Comparison of ENCODE assay signal across 17 cellular contexts in genomic region chr15:62740141-62741004, GRCh38.
DNase-seq lines count a peak whose midpoint lies in the region; ATAC-seq and TF ChIP-seq lines count a peak whose summit lies in the region.
"Had no signal": no experiment of that assay in that cellular context is flagged by ENCODE, and none has a peak within 500 bp of the region (broad histone marks: within the 10 kb centered on the region; RNA-seq: fewer than 3 reads in every experiment).

No MANE protein-coding gene starts in this region.

- WGBS in mesendoderm (ENCODE audit: extremely low coverage, insufficient coverage, low lambda C conversion rate): no CpG with 5 or more reads among the region's 15 CpGs

- no peaks in the 10 kb centered on the region for H3K79me2 ChIP-seq in mesendoderm (ENCODE audit: control insufficient read depth, insufficient read depth, low read length)

- no peaks in the 10 kb centered on the region for H3K36me3 ChIP-seq in mesendoderm (ENCODE audit: control insufficient read depth, insufficient read depth, low read length)
- H3K36me3 ChIP-seq: cardiac muscle cell had no signal

- H2BK15ac ChIP-seq in mesendoderm (replicated peaks; ENCODE audit: low read depth): no peak overlapping the region

- H4K5ac ChIP-seq in mesendoderm (ENCODE audit: low read length): no peak overlapping the region

- H3K27me3 Mint-ChIP-seq in type B pancreatic cell: no peaks in the 10 kb centered on the region

- intact Hi-C loops in dorsolateral prefrontal cortex (cut with DNase I): loop anchor here (2.0 to 5.0 kb wide), 2 partner anchors 348 to 350 kb away; partner anchors contain the start of gene TLN2 (in 2 of the 2)

- no peak overlapping the region for H3K9ac ChIP-seq in mesendoderm (ENCODE audit: low read length)

- no peak overlapping the region for H3K18ac ChIP-seq in mesendoderm (ENCODE audit: low read length)

- H3K4me3 ChIP-seq in LNCaP clone FGC (ENCODE audit: low read depth, low read length) (no peak overlapping the region), dorsolateral prefrontal cortex (peak overlapping the region; percentile 1 to 65 (median 44)), mesendoderm (ENCODE audit: low read length) (no peak overlapping the region)
- H3K4me3 ChIP-seq: cardiac muscle cell, SK-N-MC, stomach had no signal

- H3K4ac ChIP-seq in mesendoderm (ENCODE audit: low read depth, low read length): no peak overlapping the region

- H4K8ac ChIP-seq in mesendoderm (ENCODE audit: low read depth, low read length): no peak overlapping the region

- H3K4me1 Mint-ChIP-seq in type B pancreatic cell (ENCODE audit: unreplicated experiment): peaks cover 44% of the 10 kb centered on the region

- no peak overlapping the region for H2BK5ac ChIP-seq in mesendoderm (ENCODE audit: low read length)

- DNase-seq in LNCaP clone FGC (ENCODE audit: low read depth): peak; percentile 54
- peak; percentile 15 to 89 (median 82) for DNase-seq in dorsolateral prefrontal cortex
- peak; percentile 22 for DNase-seq in mesendoderm
- DNase-seq in type B pancreatic cell (ENCODE audit: extremely low spot score, unreplicated experiment): no peak
- no peak for DNase-seq in DMS53 (lab: John Stamatoyannopoulos, UW)
- no peak for DNase-seq in effector CD4-positive, alpha-beta T cell
- DNase-seq: activated T-cell treated with anti-CD3 and anti-CD28 coated beads, Interleukin-2, amount 50 U/mL, for 1 hour; AML-193; Calu3; effector memory CD8-positive, alpha-beta T cell; naive thymus-derived CD8-positive, alpha-beta T cell; NCI-H1436 treated with DMSO at 0.1 percent for 48 hours; stomach had no signal

- peaks cover 15% of the 10 kb centered on the region for H3K36me3 Mint-ChIP-seq in type B pancreatic cell
- H3K36me3 Mint-ChIP-seq: naive thymus-derived CD8-positive, alpha-beta T cell had no signal

- H3K23ac ChIP-seq in mesendoderm (ENCODE audit: low read length): no peak overlapping the region

- TF ChIP-seq CTCF in LNCaP clone FGC (IDR thresholded peaks at IDR 0.05; ENCODE audit: control insufficient read depth, extremely low read depth, insufficient read depth): no peak
- peak in 14 of 56 donors; percentile 3 to 39 (median 16) for TF ChIP-seq CTCF in dorsolateral prefrontal cortex (IDR thresholded peaks at IDR 0.05 in 54 of 56, conservative IDR thresholded peaks at IDR 0.05 in 2 of 56; ENCODE audit: low read depth in 1 of 56, partially characterized antibody in 56 of 56)
- TF ChIP-seq CTCF in type B pancreatic cell (conservative IDR thresholded peaks at IDR 0.05): peak; percentile 23

- H2BK120ac ChIP-seq in mesendoderm (ENCODE audit: low read depth, low read length): no peak overlapping the region

- H3K4me1 ChIP-seq in mesendoderm (ENCODE audit: control insufficient read depth, low read depth, low read length): no peaks in the 10 kb centered on the region

- H3K27ac ChIP-seq in dorsolateral prefrontal cortex: peak overlapping the region; percentile 73 to 96 (median 88)
- no peak overlapping the region for H3K27ac ChIP-seq in mesendoderm (ENCODE audit: low read depth, low read length)
- H3K27ac ChIP-seq: cardiac muscle cell, SK-N-MC had no signal

- no peaks in the 10 kb centered on the region for H3K9me3 Mint-ChIP-seq in type B pancreatic cell
- H3K9me3 Mint-ChIP-seq: effector memory CD8-positive, alpha-beta T cell; naive thymus-derived CD8-positive, alpha-beta T cell had no signal

- no peaks in the 10 kb centered on the region for H3K79me1 ChIP-seq in mesendoderm (ENCODE audit: low read length)

- no peak overlapping the region for H2AK5ac ChIP-seq in mesendoderm (ENCODE audit: low read length)

- H3K4me3 Mint-ChIP-seq in type B pancreatic cell: peak overlapping the region; percentile 11
- H3K4me3 Mint-ChIP-seq: activated naive CD8-positive, alpha-beta T cell; effector memory CD8-positive, alpha-beta T cell had no signal

- ATAC-seq in HG03432 (IDR thresholded peaks at IDR 0.05; ENCODE audit: unreplicated experiment): no peak
- ATAC-seq: effector memory CD8-positive, alpha-beta T cell; naive thymus-derived CD8-positive, alpha-beta T cell had no signal

- H3K4me2 ChIP-seq in mesendoderm (ENCODE audit: low read length): no peak overlapping the region

- no peaks in the 10 kb centered on the region for H3K27me3 ChIP-seq in dorsolateral prefrontal cortex
- no peaks in the 10 kb centered on the region for H3K27me3 ChIP-seq in mesendoderm (ENCODE audit: insufficient read depth, low read length, poor library complexity)
- H3K27me3 ChIP-seq: cardiac muscle cell, stomach had no signal

- no peak overlapping the region for H3K56ac ChIP-seq in mesendoderm (ENCODE audit: low read length)

- no peak overlapping the region for H3K27ac Mint-ChIP-seq in type B pancreatic cell
- H3K27ac Mint-ChIP-seq: activated naive CD8-positive, alpha-beta T cell; effector memory CD8-positive, alpha-beta T cell had no signal

Comparison
In these comparisons a context has a peak if more than half of its experiments do, and no peak if none do; other contexts are left out.
1. DNase-seq: peak in LNCaP clone FGC (single experiment), dorsolateral prefrontal cortex (10 of 10) and mesendoderm (single experiment); none in type B pancreatic cell (single experiment), DMS53 (single experiment) and effector CD4-positive, alpha-beta T cell (single experiment).
2. H3K4me3 ChIP-seq: peak in dorsolateral prefrontal cortex (59 of 59); none in LNCaP clone FGC (single experiment) and mesendoderm (single experiment).